In the genomic region with DNA sequence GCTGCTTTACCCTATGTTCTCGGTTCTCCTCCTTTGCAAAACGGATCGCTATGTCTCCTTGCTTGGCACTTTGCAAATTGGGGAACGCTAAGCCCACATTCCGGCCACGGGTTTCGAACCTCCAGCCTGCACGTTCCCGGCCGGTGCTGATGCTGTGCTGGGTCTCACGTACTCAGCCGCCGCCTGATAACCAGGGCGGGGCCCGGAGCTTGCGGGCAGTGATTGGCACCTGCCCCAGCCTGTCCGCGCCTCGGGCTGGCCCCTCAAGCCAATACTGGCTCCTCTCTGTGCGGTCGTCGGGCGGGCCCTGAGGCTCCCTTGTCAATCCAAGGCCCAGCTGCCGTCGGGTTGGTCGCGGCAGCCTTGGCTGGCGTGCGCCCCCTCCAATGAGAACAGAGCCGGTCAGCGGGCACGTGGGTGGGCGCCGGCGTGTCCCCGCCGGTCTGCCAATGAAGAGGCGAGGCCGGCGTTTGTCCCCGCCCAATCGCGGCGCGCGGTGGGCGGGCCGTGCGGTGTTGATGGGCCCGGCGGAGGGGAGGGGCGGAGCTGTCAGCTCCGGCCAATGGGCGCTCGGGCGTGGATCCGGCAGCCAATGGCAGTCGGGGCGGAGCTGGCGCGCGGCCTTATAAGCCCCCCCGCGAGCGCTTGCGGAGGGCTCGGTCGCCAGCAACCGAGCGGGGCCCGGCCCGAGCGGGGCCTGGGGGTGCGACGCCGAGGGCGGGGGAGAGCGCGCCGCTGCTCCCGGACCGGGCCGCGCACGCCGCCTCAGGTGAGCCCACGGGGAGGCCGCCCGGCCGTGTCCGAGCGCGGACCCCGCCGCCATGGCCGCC, we compare ENCODE assay signal across 8 cellular contexts. TPM values are rescaled to one million over a fixed set of nuclear protein-coding genes. Genes with fewer than 3 reads are reported as not detected.
DNase-seq lines count a peak whose midpoint lies in the region; ATAC-seq, FAIRE-seq and TF ChIP-seq lines count a peak whose summit lies in the region.

TSS of gene KDM4B (plus strand) at position 652 of the 830 bp plus-strand sequence. CDS start 63,778 bp downstream, outside the sequence.

- peak within 1 kb of the TSS; percentile 86 for H3K27ac Mint-ChIP-seq in dendritic cell treated with granulocyte-macrophage colony-stimulating factor and Interleukin-4, amounts not matched to agents 40 ng/mL and 50 ng/mL, for 4 days

- H3K9me3 Mint-ChIP-seq in dendritic cell treated with granulocyte-macrophage colony-stimulating factor and Interleukin-4, amounts not matched to agents 40 ng/mL and 50 ng/mL, for 4 days: no peaks in the 10 kb centered on the region

- peaks cover 33% of the 10 kb centered on the region for H3K36me3 Mint-ChIP-seq in dendritic cell treated with granulocyte-macrophage colony-stimulating factor and Interleukin-4, amounts not matched to agents 40 ng/mL and 50 ng/mL, for 4 days (ENCODE audit: low read depth)

- peak within 1 kb of the TSS; percentile 93 to 100 (median 98) for H3K4me2 ChIP-seq in BLaER1 treated with 17β-estradiol and CSF1 and Interleukin-3, amounts not matched to agents 10 nM and 100 nM
- H3K4me2 ChIP-seq in HepG2 (ENCODE audit: low read depth, low read length): peak within 1 kb of the TSS; percentile 97

- 27% methylated on average over 3 of the region's 96 CpGs for WGBS in HepG2 (ENCODE audit: low lambda C conversion rate)

- H3K9me3 ChIP-seq in BLaER1 treated with 17β-estradiol and CSF1 and Interleukin-3, amounts not matched to agents 10 nM and 100 nM (replicated peaks in 1 of 11): no peaks in the 10 kb centered on the region
- no peaks in the 10 kb centered on the region for H3K9me3 ChIP-seq in HepG2 (ENCODE audit: low read length)

- H3K79me2 ChIP-seq in HepG2 (ENCODE audit: insufficient read depth, low read length): peaks cover 41% of the 10 kb centered on the region

- TF ChIP-seq RAD21 in HepG2 (CRISPR knock-in tag; IDR thresholded peaks at IDR 0.05): peak; percentile 51

- ATAC-seq in GM19351 (IDR thresholded peaks at IDR 0.05; ENCODE audit: unreplicated experiment) (peak; percentile 89), HG03521 (IDR thresholded peaks at IDR 0.05; ENCODE audit: unreplicated experiment) (peak; percentile 87), HepG2 (peak; percentile 91)

- peaks cover 61 to 86% (median 75%) of the 10 kb centered on the region in 10 experiments for H3K4me1 ChIP-seq in BLaER1 treated with 17β-estradiol and CSF1 and Interleukin-3, amounts not matched to agents 10 nM and 100 nM
- H3K4me1 ChIP-seq in HepG2 (ENCODE audit: insufficient read depth, low read length): peaks cover 34% of the 10 kb centered on the region

- H3K27me3 Mint-ChIP-seq in dendritic cell treated with granulocyte-macrophage colony-stimulating factor and Interleukin-4, amounts not matched to agents 40 ng/mL and 50 ng/mL, for 4 days: no peaks in the 10 kb centered on the region

- BruUV-seq in HepG2 (replicated peaks; lab: Mats Ljungman, UMichigan): no TSS peak

- H3K4me3 ChIP-seq in BLaER1 treated with 17β-estradiol and CSF1 and Interleukin-3, amounts not matched to agents 10 nM and 100 nM: peak within 1 kb of the TSS; percentile 74 to 95 (median 80)
- H3K4me3 ChIP-seq in HepG2 (replicated peaks in 1 of 3; ENCODE audit: insufficient read depth in 1 of 3, low read depth in 2 of 3, low read length in 3 of 3): peak within 1 kb of the TSS; percentile 73 to 93 (median 82)

- no peak within 1 kb of the TSS for H2AFZ ChIP-seq in HepG2 (ENCODE audit: low read length)

- H3K27me3 ChIP-seq in BLaER1 treated with 17β-estradiol and CSF1 and Interleukin-3, amounts not matched to agents 10 nM and 100 nM: no peaks in the 10 kb centered on the region; a peak in 1 of 22 replicates
- no peaks in the 10 kb centered on the region; a peak in 1 of 5 replicates for H3K27me3 ChIP-seq in HepG2 (ENCODE audit: control insufficient read depth in 1 of 2, insufficient read depth in 2 of 2, low read length in 2 of 2)

- POLR2A ChIA-PET in HepG2 (lab: Yijun Ruan, JAX): interaction anchor here (0.7 to 1.6 kb wide), 12 partner anchors 10 to 651 kb away, joined by 3 to 8 read pairs (median 4); partner anchors contain the start of genes FEM1A and PLIN3

- peak; percentile 30 for FAIRE-seq in HepG2 (lab: Jason Lieb, UNC)

- peak within 1 kb of the TSS; percentile 92 for H3K4me3 Mint-ChIP-seq in dendritic cell treated with granulocyte-macrophage colony-stimulating factor and Interleukin-4, amounts not matched to agents 40 ng/mL and 50 ng/mL, for 4 days

- TF ChIP-seq POLR2A in HepG2 (IDR thresholded peaks at IDR 0.05; ENCODE audit: insufficient read depth in 1 of 2, low read depth in 2 of 2, low read length in 2 of 2): peak; percentile 86 to 87

- peaks cover 41 to 92% (median 88%) of the 10 kb centered on the region in 11 experiments for H4K20me1 ChIP-seq in BLaER1 treated with 17β-estradiol and CSF1 and Interleukin-3, amounts not matched to agents 10 nM and 100 nM
- H4K20me1 ChIP-seq in HepG2 (ENCODE audit: insufficient read depth, low read length): peaks cover 36% of the 10 kb centered on the region

- no peak for TF ChIP-seq CTCF in HepG2 (CRISPR knock-in tag; IDR thresholded peaks at IDR 0.05)

- H3K9ac ChIP-seq in BLaER1 treated with 17β-estradiol and CSF1 and Interleukin-3, amounts not matched to agents 10 nM and 100 nM: peak within 1 kb of the TSS; percentile 87 to 97 (median 91)
- peak within 1 kb of the TSS; percentile 73 for H3K9ac ChIP-seq in HepG2 (ENCODE audit: insufficient read depth, low read depth, low read length)

- H3K4me1 Mint-ChIP-seq in dendritic cell treated with granulocyte-macrophage colony-stimulating factor and Interleukin-4, amounts not matched to agents 40 ng/mL and 50 ng/mL, for 4 days (ENCODE audit: low read depth): peaks cover 46% of the 10 kb centered on the region

- in situ Hi-C loops in HepG2 (cut with HindIII; ENCODE audit: extremely low pct_ligation_motif_present, low pct_unique_long_range_greater_than_20kb): no loop called here

- H3K27ac ChIP-seq in BLaER1 treated with 17β-estradiol and CSF1 and Interleukin-3, amounts not matched to agents 10 nM and 100 nM: peak within 1 kb of the TSS; percentile 82 to 92 (median 86)
- peak within 1 kb of the TSS; percentile 45 for H3K27ac ChIP-seq in HepG2 (ENCODE audit: extremely low read length, insufficient read depth, low read length)

- TF ChIP-seq EP300 in HepG2 (IDR thresholded peaks at IDR 0.05; ENCODE audit: low read depth in 2 of 2, low read length in 2 of 2) (no peak), HepG2 (CRISPR knock-in tag; IDR thresholded peaks at IDR 0.05; ENCODE audit: borderline replicate concordance) (no peak)

- peak; percentile 98 for DNase-seq in NCI-H748 (lab: John Stamatoyannopoulos, UW; ENCODE audit: unreplicated experiment)
- DNase-seq in activated CD4-positive, alpha-beta T cell treated with anti-CD3 and anti-CD28 coated beads, Interleukin-2, amount 50 U/mL, for 1 hour: peak; percentile 98
- DNase-seq in HepG2 (ENCODE audit: low spot score): peak; percentile 97
- DNase-seq in stimulated activated CD4-positive, alpha-beta T cell treated with anti-CD3 and anti-CD28 coated beads, Interleukin-4, amount 100 ng/mL, for 1 hour: peak; percentile 98

- peaks cover 0 to 25% (median 18%) of the 10 kb centered on the region in 11 experiments; a peak in 19 of 22 replicates for H3K36me3 ChIP-seq in BLaER1 treated with 17β-estradiol and CSF1 and Interleukin-3, amounts not matched to agents 10 nM and 100 nM
- no peaks in the 10 kb centered on the region for H3K36me3 ChIP-seq in HepG2 (replicated peaks in 1 of 2; ENCODE audit: control insufficient read depth in 1 of 2, insufficient read depth in 2 of 2, low read length in 2 of 2)

- intact Hi-C loops in dendritic cell treated with granulocyte-macrophage colony-stimulating factor and Interleukin-4, amounts not matched to agents 40 ng/mL and 50 ng/mL, for 4 days (cut with micrococcal nuclease): loop anchor here (5.0 kb wide), 1 partner anchor 56 kb away; no protein-coding TSS in a partner anchor
- intact Hi-C loops in HepG2 (cut with micrococcal nuclease; ENCODE audit: unreplicated experiment): no loop called here

- CTCF ChIA-PET in HepG2 (lab: Yijun Ruan, JAX; ENCODE audit: low intra/inter-chr PET ratio, low total read pairs): no interaction called here

TF ChIP-seq in HepG2, 621 proteins besides CTCF, POLR2A, EP300 and RAD21 (continues in another document):
- no peak for TF ChIP-seq ZBTB1 (CRISPR knock-in tag; IDR thresholded peaks at IDR 0.05; ENCODE audit: borderline replicate concordance)
- no peak for TF ChIP-seq ZNF776 (CRISPR knock-in tag; IDR thresholded peaks at IDR 0.05)
- TF ChIP-seq SMAD9 (CRISPR knock-in tag; IDR thresholded peaks at IDR 0.05): no peak
- TF ChIP-seq HNRNPK (IDR thresholded peaks at IDR 0.05; ENCODE audit: low read depth, low read length, poor library complexity, severe bottlenecking): peak; percentile 71

RNA-seq across cellular contexts. Expression of gene KDM4B, which starts in this region (rescaled TPM):
- total RNA-seq in HepG2 (2016; rRNA removed; fragmentation: Illumina TruSeq; extraction: Trizol): 4.4 and 4.9 TPM in 2 replicates
- total RNA-seq in HepG2 (2016; cell fraction: cytosol; rRNA removed; fragmentation: Illumina TruSeq; extraction: Trizol; ENCODE audit: low read depth): 8.2 and 11.5 TPM in 2 replicates
- total RNA-seq in HepG2 (2016; cell fraction: insoluble cytoplasmic fraction; rRNA removed; fragmentation: Illumina TruSeq; extraction: Trizol): 3.5 and 4.9 TPM in 2 replicates
- total RNA-seq in HepG2 (2016; cell fraction: membrane; rRNA removed; fragmentation: Illumina TruSeq; extraction: Trizol): 3.1 and 3.8 TPM in 2 replicates
- total RNA-seq in HepG2 (2016; cell fraction: nucleus; rRNA removed; fragmentation: Illumina TruSeq; extraction: Trizol): 3.9 and 4.5 TPM in 2 replicates
- polyA plus RNA-seq in HepG2 (2011; rRNA removed): 14.6 and 18.6 TPM in 2 replicates
- polyA plus RNA-seq in HepG2 (2011; cell fraction: cytosol; rRNA removed): 6.9 and 11.2 TPM in 2 replicates
- polyA plus RNA-seq in HepG2 (2011; cell fraction: nucleus; rRNA removed): 33.5 and 43.5 TPM in 2 replicates
- polyA plus RNA-seq in HepG2 (2012): 13.7 TPM in 2 replicates
- 0.49 and 0.51 TPM in 2 replicates for polyA plus RNA-seq in HepG2 (2016; cell fraction: cytosol; fragmentation: Illumina TruSeq; extraction: Trizol; ENCODE audit: low read depth)
- 4.1 and 5.2 TPM in 2 replicates for polyA plus RNA-seq in HepG2 (2016; cell fraction: insoluble cytoplasmic fraction; fragmentation: Illumina TruSeq; extraction: Trizol; ENCODE audit: low read depth)
- polyA plus RNA-seq in HepG2 (2016; cell fraction: membrane; fragmentation: Illumina TruSeq; extraction: Trizol; ENCODE audit: low read depth): 0.86 and 1.2 TPM in 2 replicates
- polyA plus RNA-seq in HepG2 (2016; cell fraction: nucleus; fragmentation: Illumina TruSeq; extraction: Trizol; ENCODE audit: insufficient read depth, low read depth): 7.8 and 9.0 TPM in 2 replicates
- polyA minus RNA-seq in HepG2 (2011; rRNA and poly(A)+ RNA removed; ENCODE audit: low replicate concordance): 27.9 and 166 TPM in 2 replicates
- polyA minus RNA-seq in HepG2 (2011; cell fraction: cytosol; rRNA and poly(A)+ RNA removed): 29.8 and 30.8 TPM in 2 replicates
- polyA minus RNA-seq in HepG2 (2011; cell fraction: nucleus; rRNA and poly(A)+ RNA removed): 29.2 and 30.7 TPM in 2 replicates

Comparison
In these comparisons a context has a peak if more than half of its experiments do, and no peak if none do; other contexts are left out.
1. Peak in every context shown above with its lines: DNase-seq, ATAC-seq, H3K4me3 ChIP-seq and H3K27ac ChIP-seq.